Comparison of ENCODE assay signal across 31 cellular contexts in genomic region chr6:7381092-7381491, GRCh38. TPM values are rescaled to one million over a fixed set of nuclear protein-coding genes. Genes with fewer than 3 reads are reported as not detected.
"Had no signal": no experiment of that assay in that cellular context is flagged by ENCODE, and none has a peak within 500 bp of the region (broad histone marks: within the 10 kb centered on the region; RNA-seq: fewer than 3 reads in every experiment).

No MANE protein-coding gene starts in this region.

- H3K27me3 ChIP-seq: ascending aorta, breast epithelium, cardiac muscle cell, colonic mucosa had no signal

- FAIRE-seq: endometrium, endothelial cell of umbilical vein, frontal cortex had no signal

- H3K9me3 ChIP-seq: ascending aorta, breast epithelium, colonic mucosa, heart left ventricle had no signal

- H3K4me1 Mint-ChIP-seq: activated CD4-positive, alpha-beta memory T cell treated with anti-CD3 and anti-CD28 coated beads, Interleukin-2, amount 10 ng/mL, durations not matched to agents 7 days and 5 days; activated CD4-positive, alpha-beta T cell treated with anti-CD3 and anti-CD28 coated beads for 36 hours; activated CD4-positive, alpha-beta T cell treated with anti-CD3 and anti-CD28 coated beads, Interleukin-2, amount 10 ng/mL, durations not matched to agents 7 days and 5 days; activated naive CD4-positive, alpha-beta T cell treated with anti-CD3 and anti-CD28 coated beads, Interleukin-2, amount 10 ng/mL, durations not matched to agents 7 days and 5 days; brain had no signal

- H3K9me3 Mint-ChIP-seq: activated CD4-positive, alpha-beta memory T cell treated with anti-CD3 and anti-CD28 coated beads, Interleukin-2, amount 10 ng/mL, durations not matched to agents 7 days and 5 days; activated CD4-positive, alpha-beta T cell treated with anti-CD3 and anti-CD28 coated beads, Interleukin-2, amount 10 ng/mL, durations not matched to agents 7 days and 5 days; activated naive CD4-positive, alpha-beta T cell treated with anti-CD3 and anti-CD28 coated beads, Interleukin-2, amount 10 ng/mL, durations not matched to agents 7 days and 5 days; activated naive CD4-positive, alpha-beta T cell treated with anti-CD3 and anti-CD28 coated beads, Interleukin-2, amount 50 U/mL, for 72 hours; activated naive CD8-positive, alpha-beta T cell treated with anti-CD3 and anti-CD28 coated beads, Interleukin-2, amount 10 ng/mL, durations not matched to agents 7 days and 5 days; activated T-cell treated with anti-CD3 and anti-CD28 coated beads, Interleukin-2, amount 50 U/mL, for 24 hours; activated T-cell treated with anti-CD3 and anti-CD28 coated beads, Interleukin-2, amount 50 U/mL, for 72 hours; brain had no signal

- H3K4me1 ChIP-seq: ascending aorta, breast epithelium, colonic mucosa, heart left ventricle had no signal

- H3K4me3 ChIP-seq: ascending aorta, breast epithelium, cardiac muscle cell, colonic mucosa, heart left ventricle had no signal

- H3K27me3 Mint-ChIP-seq: activated T-cell treated with anti-CD3 and anti-CD28 coated beads, Interleukin-2, amount 50 U/mL, for 24 hours had no signal

- H3K36me3 ChIP-seq: ascending aorta, breast epithelium, cardiac muscle cell, colonic mucosa, heart left ventricle had no signal

- H3K27ac Mint-ChIP-seq: activated CD4-positive, alpha-beta memory T cell treated with anti-CD3 and anti-CD28 coated beads, Interleukin-2, amount 10 ng/mL, durations not matched to agents 7 days and 5 days; activated CD4-positive, alpha-beta T cell treated with anti-CD3 and anti-CD28 coated beads for 36 hours; activated CD4-positive, alpha-beta T cell treated with anti-CD3 and anti-CD28 coated beads, Interleukin-2, amount 10 ng/mL, durations not matched to agents 7 days and 5 days; activated naive CD4-positive, alpha-beta T cell treated with anti-CD3 and anti-CD28 coated beads, Interleukin-2, amount 50 U/mL, for 72 hours; activated naive CD8-positive, alpha-beta T cell treated with anti-CD3 and anti-CD28 coated beads, Interleukin-2, amount 10 ng/mL, durations not matched to agents 7 days and 5 days; activated T-cell treated with anti-CD3 and anti-CD28 coated beads, Interleukin-2, amount 50 U/mL, for 24 hours; activated T-cell treated with anti-CD3 and anti-CD28 coated beads, Interleukin-2, amount 50 U/mL, for 72 hours; brain had no signal

- H3K4me3 Mint-ChIP-seq: activated CD4-positive, alpha-beta memory T cell treated with anti-CD3 and anti-CD28 coated beads, Interleukin-2, amount 10 ng/mL, durations not matched to agents 7 days and 5 days; activated CD4-positive, alpha-beta T cell treated with anti-CD3 and anti-CD28 coated beads for 36 hours; activated CD4-positive, alpha-beta T cell treated with anti-CD3 and anti-CD28 coated beads, Interleukin-2, amount 10 ng/mL, durations not matched to agents 7 days and 5 days; activated naive CD4-positive, alpha-beta T cell treated with anti-CD3 and anti-CD28 coated beads, Interleukin-2, amount 10 ng/mL, durations not matched to agents 7 days and 5 days; activated naive CD8-positive, alpha-beta T cell treated with anti-CD3 and anti-CD28 coated beads, Interleukin-2, amount 10 ng/mL, durations not matched to agents 7 days and 5 days; activated T-cell treated with anti-CD3 and anti-CD28 coated beads, Interleukin-2, amount 50 U/mL, for 24 hours; activated T-cell treated with anti-CD3 and anti-CD28 coated beads, Interleukin-2, amount 50 U/mL, for 72 hours; brain had no signal

- H3K27ac ChIP-seq: ascending aorta, breast epithelium, cardiac muscle cell, colonic mucosa, epithelial cell of prostate, heart left ventricle had no signal

- ATAC-seq: activated CD4-positive, alpha-beta T cell treated with anti-CD3 and anti-CD28 coated beads for 36 hours; activated naive CD4-positive, alpha-beta T cell treated with anti-CD3 and anti-CD28 coated beads, Interleukin-2, amount 50 U/mL, for 72 hours; activated T-cell treated with anti-CD3 and anti-CD28 coated beads, Interleukin-2, amount 50 U/mL, for 72 hours; heart left ventricle had no signal

- H3K36me3 Mint-ChIP-seq: activated naive CD4-positive, alpha-beta T cell treated with anti-CD3 and anti-CD28 coated beads, Interleukin-2, amount 10 ng/mL, durations not matched to agents 7 days and 5 days; activated naive CD4-positive, alpha-beta T cell treated with anti-CD3 and anti-CD28 coated beads, Interleukin-2, amount 50 U/mL, for 72 hours; activated naive CD8-positive, alpha-beta T cell treated with anti-CD3 and anti-CD28 coated beads, Interleukin-2, amount 10 ng/mL, durations not matched to agents 7 days and 5 days; brain had no signal

- DNase-seq: activated CD4-positive, alpha-beta memory T cell treated with anti-CD3 and anti-CD28 coated beads, Interleukin-2, amount 10 ng/mL, durations not matched to agents 7 days and 5 days; activated CD4-positive, alpha-beta T cell treated with anti-CD3 and anti-CD28 coated beads for 36 hours; activated CD4-positive, alpha-beta T cell treated with anti-CD3 and anti-CD28 coated beads, Interleukin-2, amount 10 ng/mL, durations not matched to agents 7 days and 5 days; activated CD4-positive, alpha-beta T cell treated with anti-CD3 and anti-CD28 coated beads, Interleukin-2, amount 50 U/mL, for 4 hours; activated CD4-positive, CD25-positive, alpha-beta regulatory T cell; activated CD4-positive, CD25-positive, alpha-beta regulatory T cell treated with anti-CD3 and anti-CD28 coated beads, Interleukin-2, amount 50 U/mL, for 72 hours; activated CD8-positive, alpha-beta memory T cell treated with anti-CD3 and anti-CD28 coated beads, Interleukin-2, amount 50 U/mL, for 48 hours; activated gamma-delta T cell; activated naive CD4-positive, alpha-beta T cell; activated naive CD4-positive, alpha-beta T cell treated with anti-CD3 and anti-CD28 coated beads, Interleukin-2, amount 10 ng/mL, durations not matched to agents 7 days and 5 days; activated naive CD8-positive, alpha-beta T cell treated with anti-CD3 and anti-CD28 coated beads, Interleukin-2, amount 10 ng/mL, durations not matched to agents 7 days and 5 days; activated T-cell treated with anti-CD3 and anti-CD28 coated beads for 4 hours; activated T-cell treated with anti-CD3 and anti-CD28 coated beads, Interleukin-2, amount 50 U/mL, for 24 hours; activated T-cell treated with anti-CD3 and anti-CD28 coated beads, Interleukin-2, amount 50 U/mL, for 72 hours; central memory CD4-positive, alpha-beta T cell; cerebellar nuclear complex; colonic mucosa; effector CD8-positive, alpha-beta T cell; foreskin fibroblast; glutamatergic neuron; heart left ventricle; T-helper 2 cell had no signal

RNA-seq across cellular contexts. Expression of gene CAGE1, which starts 8.4 kb away (rescaled TPM):
- total RNA-seq: ascending aorta, breast epithelium, colonic mucosa, endothelial cell of umbilical vein, frontal cortex had no signal
- polyA plus RNA-seq: endothelial cell of umbilical vein, heart left ventricle had no signal
